1 cellular context compared by ENCODE assay signal in genomic region chr11:108857382-108857781, GRCh38.
A peak's percentile ranks its signal among the peaks of the same experiment; 100 is the strongest.
TF ChIP-seq lines count a peak whose summit lies in the region.

No MANE protein-coding gene starts in this region.

TF ChIP-seq in HEK293, 187 proteins besides CTCF, POLR2A, EP300 and RAD21 (continued from another document):
- TF ChIP-seq ZNF148 (tag by site-specific recombination; IDR thresholded peaks at IDR 0.05; ENCODE audit: borderline replicate concordance) (no peak), ZNF704 (tag by site-specific recombination; IDR thresholded peaks at IDR 0.05) (no peak), ZBTB17 (tag by site-specific recombination; IDR thresholded peaks at IDR 0.05) (0 out of 2 replicates have a peak, but pooled peaks have one; percentile 31), ZBTB21 (tag by site-specific recombination; IDR thresholded peaks at IDR 0.05) (no peak), ZBTB6 (tag by site-specific recombination; IDR thresholded peaks at IDR 0.05) (peak; percentile 64; the same call in 1 of the 2 replicates), KLF7 (tag by site-specific recombination; IDR thresholded peaks at IDR 0.05; ENCODE audit: borderline replicate concordance) (no peak), ZNF362 (tag by site-specific recombination; IDR thresholded peaks at IDR 0.05) (no peak), ZNF449 (tag by site-specific recombination; IDR thresholded peaks at IDR 0.05) (peak; percentile 46; the same call in 1 of the 2 replicates), ZNF660 (tag by site-specific recombination; IDR thresholded peaks at IDR 0.05) (no peak), PRDM10 (tag by site-specific recombination; IDR thresholded peaks at IDR 0.05) (no peak), ZNF701 (tag by site-specific recombination; IDR thresholded peaks at IDR 0.05) (no peak), ZFP69B (tag by site-specific recombination; IDR thresholded peaks at IDR 0.05) (no peak), ZXDB (tag by site-specific recombination; IDR thresholded peaks at IDR 0.05) (no peak), ZNF621 (tag by site-specific recombination; IDR thresholded peaks at IDR 0.05) (no peak), GLIS2 (tag by site-specific recombination; IDR thresholded peaks at IDR 0.05) (no peak), PRDM4 (tag by site-specific recombination; IDR thresholded peaks at IDR 0.05) (no peak), ZNF843 (tag by site-specific recombination; IDR thresholded peaks at IDR 0.05) (0 out of 2 replicates have a peak, but pooled peaks have one; percentile 15), ZNF37A (tag by site-specific recombination; IDR thresholded peaks at IDR 0.05) (no peak), ZNF174 (tag by site-specific recombination; IDR thresholded peaks at IDR 0.05) (no peak), ZNF341 (tag by site-specific recombination; IDR thresholded peaks at IDR 0.05; ENCODE audit: low read depth) (no peak), ZNF529 (tag by site-specific recombination; IDR thresholded peaks at IDR 0.05; ENCODE audit: insufficient replicate concordance) (no peak), FEZF1 (tag by site-specific recombination; IDR thresholded peaks at IDR 0.05) (peak; percentile 63; the same call in 1 of the 2 replicates), PBX3 (CRISPR knock-in tag; IDR thresholded peaks at IDR 0.05) (no peak), YY2 (tag by site-specific recombination; IDR thresholded peaks at IDR 0.05) (no peak), MZF1 (tag by site-specific recombination; IDR thresholded peaks at IDR 0.05; ENCODE audit: borderline replicate concordance) (0 out of 2 replicates have a peak, but pooled peaks have one; percentile 16), ZNF112 (tag by site-specific recombination; IDR thresholded peaks at IDR 0.05) (no peak), ZNF658 (tag by site-specific recombination; IDR thresholded peaks at IDR 0.05) (no peak), SETDB1 (IDR thresholded peaks at IDR 0.05; ENCODE audit: insufficient read length, low read length) (no peak), ZSCAN16 (tag by site-specific recombination; IDR thresholded peaks at IDR 0.05) (no peak), HOXC10 (CRISPR knock-in tag; IDR thresholded peaks at IDR 0.05) (no peak), ZNF473 (tag by site-specific recombination; IDR thresholded peaks at IDR 0.05) (no peak), ZNF560 (tag by site-specific recombination; IDR thresholded peaks at IDR 0.05; ENCODE audit: borderline replicate concordance) (no peak), ZFP3 (tag by site-specific recombination; IDR thresholded peaks at IDR 0.05; ENCODE audit: low read depth) (no peak), ATF2 (tag by site-specific recombination; IDR thresholded peaks at IDR 0.05; ENCODE audit: low read depth) (0 out of 2 replicates have a peak, but pooled peaks have one; percentile 28), ZNF837 (tag by site-specific recombination; IDR thresholded peaks at IDR 0.05) (no peak), ZNF10 (tag by site-specific recombination; IDR thresholded peaks at IDR 0.05) (no peak), SCRT1 (tag by site-specific recombination; IDR thresholded peaks at IDR 0.05; ENCODE audit: borderline replicate concordance) (no peak)
